In the genomic region with DNA sequence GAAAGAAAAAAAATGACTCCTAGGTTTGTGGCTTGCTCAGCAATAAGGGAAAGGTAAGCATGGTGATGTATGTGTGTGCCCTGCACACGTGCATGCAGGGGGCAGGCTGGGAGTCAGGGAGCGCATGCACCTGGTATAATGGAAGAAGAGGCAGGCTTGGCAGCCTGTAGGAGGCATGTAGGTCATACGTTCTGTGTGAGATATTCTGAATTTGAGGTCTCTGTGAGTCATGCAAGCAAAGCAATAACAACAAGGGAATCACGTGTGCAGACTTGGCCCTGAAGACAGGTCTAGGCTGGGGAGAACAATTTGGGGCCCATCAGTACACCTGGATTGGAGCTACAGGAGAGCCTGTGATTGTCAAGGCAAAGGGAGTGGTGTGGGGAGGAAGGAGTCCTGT, we compare ENCODE assay signal across 27 cellular contexts.
DNase-seq lines count a peak whose midpoint lies in the region; ATAC-seq and TF ChIP-seq lines count a peak whose summit lies in the region.
"Had no signal": no experiment of that assay in that cellular context is flagged by ENCODE, and none has a peak within 500 bp of the region (broad histone marks: within the 10 kb centered on the region; RNA-seq: fewer than 3 reads in every experiment).

No MANE protein-coding gene starts in this region.

- no peak overlapping the region for H2AFZ ChIP-seq in OCI-LY3 (ENCODE audit: low read depth, low read length)

- peaks cover 23% of the 10 kb centered on the region for H3K4me1 Mint-ChIP-seq in CD4-positive, alpha-beta T cell (ENCODE audit: low read depth)
- peaks cover 9% of the 10 kb centered on the region for H3K4me1 Mint-ChIP-seq in CD8-positive, alpha-beta T cell (ENCODE audit: low read depth)
- H3K4me1 Mint-ChIP-seq in central memory CD8-positive, alpha-beta T cell = peaks cover 13% of the 10 kb centered on the region
- H3K4me1 Mint-ChIP-seq: brain, nephron had no signal

- no peaks in the 10 kb centered on the region for H3K4me1 ChIP-seq in CD8-positive, alpha-beta T cell (ENCODE audit: insufficient read depth, low read length)
- 0 out of 2 replicates have a peak, but pooled peaks cover 9% of the 10 kb centered on the region for H3K4me1 ChIP-seq in OCI-LY3 (ENCODE audit: low read length)
- H3K4me1 ChIP-seq: Peyer's patch had no signal

- H3K27me3 Mint-ChIP-seq in CD4-positive, alpha-beta T cell = no peaks in the 10 kb centered on the region
- no peaks in the 10 kb centered on the region for H3K27me3 Mint-ChIP-seq in CD8-positive, alpha-beta T cell (ENCODE audit: low read depth)
- peaks cover 11% of the 10 kb centered on the region for H3K27me3 Mint-ChIP-seq in central memory CD8-positive, alpha-beta T cell

- no peak overlapping the region for H3K4me2 ChIP-seq in OCI-LY3 (ENCODE audit: low read length)

- H3K9ac ChIP-seq in OCI-LY3 (ENCODE audit: low read length) = no peak overlapping the region

- H3K4me3 Mint-ChIP-seq in CD4-positive, alpha-beta T cell = no peak overlapping the region
- no peak overlapping the region for H3K4me3 Mint-ChIP-seq in CD8-positive, alpha-beta T cell
- no peak overlapping the region for H3K4me3 Mint-ChIP-seq in central memory CD8-positive, alpha-beta T cell
- H3K4me3 Mint-ChIP-seq: activated CD4-positive, alpha-beta T cell treated with anti-CD3 and anti-CD28 coated beads, Interleukin-2, amount 10 ng/mL, durations not matched to agents 7 days and 5 days; brain; HFFc6; IgD-negative memory B cell; mesothelial cell of epicardium; nephron had no signal

- no peak overlapping the region for H3K27ac ChIP-seq in CD4-positive, alpha-beta T cell (ENCODE audit: low read depth, low read length)
- no peak overlapping the region for H3K27ac ChIP-seq in CD8-positive, alpha-beta T cell (ENCODE audit: low read depth, low read length)
- H3K27ac ChIP-seq in OCI-LY3 (ENCODE audit: low read length) (no peak overlapping the region), brain microvascular endothelial cell (no peak overlapping the region)
- H3K27ac ChIP-seq: dorsolateral prefrontal cortex, Peyer's patch had no signal

- no peak for DNase-seq in CD4-positive, alpha-beta T cell
- DNase-seq in CD8-positive, alpha-beta T cell = no peak
- no peak for DNase-seq in central memory CD8-positive, alpha-beta T cell (ENCODE audit: low spot score in 2 of 2)
- DNase-seq in brain microvascular endothelial cell (no peak), activated T-cell treated with anti-CD3 and anti-CD28 coated beads for 4 hours (no peak)
- DNase-seq: activated CD4-positive, alpha-beta T cell treated with anti-CD3 and anti-CD28 coated beads, Interleukin-2, amount 10 ng/mL, durations not matched to agents 7 days and 5 days; AML-193; Calu3; dorsolateral prefrontal cortex; erythroblast; GDM1; HFFc6; left colon; NCI-H1694 treated with DMSO at 0.1 percent for 48 hours; NCI-H2227 treated with DMSO at 0.1 percent for 48 hours; NCI-H82; Peyer's patch; posterior cingulate gyrus; stimulated activated CD4-positive, alpha-beta T cell treated with anti-CD3 and anti-CD28 coated beads, Interleukin-2, amount 100 ng/mL, for 24 hours had no signal

- no peaks in the 10 kb centered on the region for H3K9me3 Mint-ChIP-seq in CD4-positive, alpha-beta T cell
- no peaks in the 10 kb centered on the region for H3K9me3 Mint-ChIP-seq in CD8-positive, alpha-beta T cell
- H3K9me3 Mint-ChIP-seq in central memory CD8-positive, alpha-beta T cell = no peaks in the 10 kb centered on the region
- H3K9me3 Mint-ChIP-seq: activated CD4-positive, alpha-beta T cell treated with anti-CD3 and anti-CD28 coated beads, Interleukin-2, amount 10 ng/mL, durations not matched to agents 7 days and 5 days; activated naive CD4-positive, alpha-beta T cell treated with anti-CD3 and anti-CD28 coated beads, Interleukin-2, amount 50 U/mL, for 72 hours; HFFc6; IgD-negative memory B cell; mesothelial cell of epicardium; nephron had no signal

- POLR2A ChIA-PET in CD4-positive, alpha-beta T cell (lab: Charles Lee) = no interaction called here
- POLR2A ChIA-PET in CD8-positive, alpha-beta T cell (lab: Charles Lee) = no interaction called here

- no peaks in the 10 kb centered on the region for H3K36me3 Mint-ChIP-seq in CD4-positive, alpha-beta T cell (ENCODE audit: low read depth)
- no peaks in the 10 kb centered on the region for H3K36me3 Mint-ChIP-seq in CD8-positive, alpha-beta T cell
- H3K36me3 Mint-ChIP-seq in central memory CD8-positive, alpha-beta T cell (ENCODE audit: insufficient read depth) = peaks cover 2% of the 10 kb centered on the region
- H3K36me3 Mint-ChIP-seq: activated naive CD4-positive, alpha-beta T cell treated with anti-CD3 and anti-CD28 coated beads, Interleukin-2, amount 50 U/mL, for 72 hours; brain; IgD-negative memory B cell; mesothelial cell of epicardium had no signal

- TF ChIP-seq CTCF in CD4-positive, alpha-beta T cell (IDR thresholded peaks at IDR 0.05) = no peak
- no peak for TF ChIP-seq CTCF in CD8-positive, alpha-beta T cell (IDR thresholded peaks at IDR 0.05)
- TF ChIP-seq CTCF in OCI-LY3 (IDR thresholded peaks at IDR 0.05; ENCODE audit: low read depth, low read length) (0 out of 2 replicates have a peak, but pooled peaks have one; percentile 3), brain microvascular endothelial cell (IDR thresholded peaks at IDR 0.05; ENCODE audit: low read depth, low read length, missing control alignments) (no peak)

- no peak overlapping the region for H3K4me3 ChIP-seq in CD8-positive, alpha-beta T cell (ENCODE audit: low read depth, low read length)
- H3K4me3 ChIP-seq in OCI-LY3 (ENCODE audit: low read length) (no peak overlapping the region), brain microvascular endothelial cell (ENCODE audit: low read depth, low read length) (no peak overlapping the region)
- H3K4me3 ChIP-seq: dorsolateral prefrontal cortex, Peyer's patch had no signal

- in situ Hi-C loops in brain microvascular endothelial cell (cut with HindIII; ENCODE audit: low pct_ligation_motif_present, low sequenced_read_pairs) = no loop called here

- intact Hi-C loops in CD4-positive, alpha-beta T cell (cut with DNase I, micrococcal nuclease) = no loop called here
- intact Hi-C loops in CD8-positive, alpha-beta T cell (cut with DNase I, micrococcal nuclease) = no loop called here

- no peaks in the 10 kb centered on the region for H4K20me1 ChIP-seq in OCI-LY3 (ENCODE audit: insufficient read depth, low read length)

- H3K36me3 ChIP-seq in CD8-positive, alpha-beta T cell (ENCODE audit: insufficient read depth, low read length) = no peaks in the 10 kb centered on the region
- H3K36me3 ChIP-seq in OCI-LY3 (replicated peaks; ENCODE audit: low read depth, low read length) = no peaks in the 10 kb centered on the region
- no peaks in the 10 kb centered on the region for H3K36me3 ChIP-seq in brain microvascular endothelial cell (replicated peaks)

- ATAC-seq in CD4-positive, alpha-beta T cell (ENCODE audit: poor library complexity) = peak; percentile 55
- peak; percentile 63 for ATAC-seq in CD8-positive, alpha-beta T cell
- ATAC-seq in central memory CD8-positive, alpha-beta T cell (replicated peaks; ENCODE audit: extremely low read depth, poor library complexity, severe bottlenecking) = no peak
- ATAC-seq in GM21737 (IDR thresholded peaks at IDR 0.05; ENCODE audit: unreplicated experiment) (no peak), HG03045 (IDR thresholded peaks at IDR 0.05; ENCODE audit: unreplicated experiment) (no peak)
- ATAC-seq: activated naive CD4-positive, alpha-beta T cell treated with anti-CD3 and anti-CD28 coated beads, Interleukin-2, amount 50 U/mL, for 72 hours; left colon had no signal

- CTCF ChIA-PET in CD4-positive, alpha-beta T cell (lab: Charles Lee) = interaction anchor here (1.0 to 2.1 kb wide), 3 partner anchors 8 to 298 kb away, joined by 3 to 24 read pairs (median 6); no protein-coding TSS in a partner anchor
- CTCF ChIA-PET in CD8-positive, alpha-beta T cell (lab: Charles Lee) = interaction anchor here (0.9 to 3.4 kb wide), 7 partner anchors 10 to 296 kb away, joined by 4 to 41 read pairs (median 17); no protein-coding TSS in a partner anchor

- H3K9me3 ChIP-seq in CD4-positive, alpha-beta T cell (ENCODE audit: control insufficient read depth, low read length) = no peaks in the 10 kb centered on the region
- no peaks in the 10 kb centered on the region for H3K9me3 ChIP-seq in CD8-positive, alpha-beta T cell (ENCODE audit: low read length)
- H3K9me3 ChIP-seq in OCI-LY3 (ENCODE audit: insufficient read depth, low read length) = no peaks in the 10 kb centered on the region
- H3K9me3 ChIP-seq: Peyer's patch had no signal

- no peaks in the 10 kb centered on the region for H3K27me3 ChIP-seq in CD4-positive, alpha-beta T cell (ENCODE audit: control insufficient read depth, insufficient read depth, low read length)
- H3K27me3 ChIP-seq in CD8-positive, alpha-beta T cell (ENCODE audit: insufficient read depth, low read length) = no peaks in the 10 kb centered on the region
- H3K27me3 ChIP-seq in OCI-LY3 (ENCODE audit: low read depth, low read length) (peaks cover 19% of the 10 kb centered on the region; the same call in 1 of the 2 replicates), brain microvascular endothelial cell (replicated peaks) (no peaks in the 10 kb centered on the region)
- H3K27me3 ChIP-seq: Peyer's patch had no signal

- H3K27ac Mint-ChIP-seq in CD4-positive, alpha-beta T cell = no peak overlapping the region
- H3K27ac Mint-ChIP-seq in CD8-positive, alpha-beta T cell = no peak overlapping the region
- peak overlapping the region; percentile 17 for H3K27ac Mint-ChIP-seq in central memory CD8-positive, alpha-beta T cell (ENCODE audit: low read depth)
- H3K27ac Mint-ChIP-seq: activated CD4-positive, alpha-beta T cell treated with anti-CD3 and anti-CD28 coated beads, Interleukin-2, amount 10 ng/mL, durations not matched to agents 7 days and 5 days; activated naive CD4-positive, alpha-beta T cell treated with anti-CD3 and anti-CD28 coated beads, Interleukin-2, amount 50 U/mL, for 72 hours; brain; HFFc6; mesothelial cell of epicardium; nephron had no signal

- no peaks in the 10 kb centered on the region for H3K79me2 ChIP-seq in OCI-LY3 (ENCODE audit: low read length)

Comparison
In these comparisons a context has a peak if more than half of its experiments do, and no peak if none do; other contexts are left out.
1. ATAC-seq: peak in CD4-positive, alpha-beta T cell (single experiment) and CD8-positive, alpha-beta T cell (single experiment); none in central memory CD8-positive, alpha-beta T cell (single experiment), GM21737 (single experiment) and HG03045 (single experiment).